Comparison of ENCODE assay signal across 15 cellular contexts in the genomic region with DNA sequence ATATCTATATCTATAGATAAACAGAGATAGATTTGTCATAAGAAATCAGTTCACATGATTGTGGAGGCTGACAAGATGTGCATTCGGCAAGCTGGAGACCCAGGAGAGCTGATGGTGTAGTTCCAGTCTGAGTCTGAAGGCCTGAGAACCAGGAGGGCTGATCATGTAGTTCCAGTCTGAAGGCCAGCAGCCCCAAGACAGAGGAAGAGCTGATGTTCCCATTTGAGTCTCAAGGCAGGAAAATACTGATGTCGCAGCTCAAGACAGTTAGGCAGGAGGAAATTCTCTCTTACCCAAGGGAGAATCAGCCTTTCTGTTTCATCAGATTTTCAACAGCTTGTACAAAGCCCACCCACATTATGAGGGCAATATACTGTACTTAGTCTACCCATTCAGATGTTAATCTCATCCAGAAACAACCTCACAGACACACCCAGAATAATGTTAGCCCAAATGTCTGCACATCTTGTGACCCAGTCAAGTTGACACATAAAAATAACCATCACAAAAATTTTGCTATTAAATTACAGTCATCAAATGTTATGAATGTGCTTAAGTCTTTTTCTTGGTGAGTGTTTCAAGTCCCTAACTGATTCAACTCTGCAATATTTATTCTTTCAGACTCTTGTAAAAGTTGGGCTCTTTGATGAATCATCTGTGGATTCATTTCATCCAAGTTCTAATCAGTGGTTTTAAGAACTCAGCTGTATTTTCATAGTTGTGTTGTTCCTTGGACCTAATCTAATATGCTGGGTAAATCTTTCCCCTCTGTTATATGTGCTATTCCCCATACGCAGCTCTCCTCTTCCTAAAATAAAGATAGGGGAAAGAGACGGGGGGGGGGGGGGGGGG. TPM values are rescaled to one million over a fixed set of nuclear protein-coding genes. Genes with fewer than 3 reads are reported as not detected.
DNase-seq lines count a peak whose midpoint lies in the region; ATAC-seq and TF ChIP-seq lines count a peak whose summit lies in the region.
"Had no signal": no experiment of that assay in that cellular context is flagged by ENCODE, and none has a peak within 500 bp of the region (broad histone marks: within the 10 kb centered on the region; RNA-seq: fewer than 3 reads in every experiment).

No MANE protein-coding gene starts in this region.

- POLR2A ChIA-PET in naive thymus-derived CD4-positive, alpha-beta T cell (lab: Charles Lee): no interaction called here

- H3K4me1 Mint-ChIP-seq in T-helper 17 cell: peaks cover 4% of the 10 kb centered on the region
- H3K4me1 Mint-ChIP-seq in naive thymus-derived CD4-positive, alpha-beta T cell: peaks cover 0 to 21% (median 0%) of the 10 kb centered on the region in 7 donors
- H3K4me1 Mint-ChIP-seq: WTC11 had no signal

- H3K36me3 ChIP-seq in heart right ventricle (no peaks in the 10 kb centered on the region), prostate gland (no peaks in the 10 kb centered on the region)
- H3K36me3 ChIP-seq in naive thymus-derived CD4-positive, alpha-beta T cell (ENCODE audit: control insufficient read depth in 2 of 3, insufficient read depth in 3 of 3, low read length in 3 of 3): no peaks in the 10 kb centered on the region

- peaks cover 3% of the 10 kb centered on the region for H3K36me3 Mint-ChIP-seq in T-helper 17 cell (ENCODE audit: low read depth)
- H3K36me3 Mint-ChIP-seq in naive thymus-derived CD4-positive, alpha-beta T cell: no peaks in the 10 kb centered on the region
- H3K36me3 Mint-ChIP-seq: CD8-positive, alpha-beta T cell; type B pancreatic cell; WTC11 had no signal

- ATAC-seq in T-helper 17 cell (no peak), heart right ventricle (peak in 7 of 8 donors; percentile 53 to 80 (median 75))
- no peak for ATAC-seq in naive thymus-derived CD4-positive, alpha-beta T cell
- ATAC-seq: CD8-positive, alpha-beta T cell; WTC11 had no signal

- H3K4me3 ChIP-seq in heart right ventricle: no peak overlapping the region
- H3K4me3 ChIP-seq in prostate gland: no peak overlapping the region
- H3K4me3 ChIP-seq in naive thymus-derived CD4-positive, alpha-beta T cell (ENCODE audit: low read length): no peak overlapping the region

- DNase-seq in A172 (ENCODE audit: low spot score): peak; percentile 29
- DNase-seq in EH (ENCODE audit: low read depth): peak; percentile 71
- no peak for DNase-seq in T-helper 17 cell
- no peak for DNase-seq in heart right ventricle
- DNase-seq in prostate gland (ENCODE audit: low spot score): no peak
- no peak for DNase-seq in naive thymus-derived CD4-positive, alpha-beta T cell
- DNase-seq in T-helper 9 cell: no peak
- DNase-seq in medulla oblongata (ENCODE audit: extremely low spot score): no peak
- DNase-seq: CD8-positive, alpha-beta T cell; effector CD4-positive, alpha-beta T cell; hypothalamus; NCI-H510A; SIG-M5 had no signal

- CTCF ChIA-PET in naive thymus-derived CD4-positive, alpha-beta T cell (lab: Charles Lee): no interaction called here

- peak overlapping the region; percentile 56 for H3K27ac Mint-ChIP-seq in T-helper 17 cell
- no peak overlapping the region for H3K27ac Mint-ChIP-seq in naive thymus-derived CD4-positive, alpha-beta T cell
- H3K27ac Mint-ChIP-seq: CD8-positive, alpha-beta T cell; type B pancreatic cell; WTC11 had no signal

- peak overlapping the region in 7 of 10 donors; percentile 28 to 65 (median 49) for H3K27ac ChIP-seq in heart right ventricle
- no peak overlapping the region for H3K27ac ChIP-seq in prostate gland
- no peak overlapping the region for H3K27ac ChIP-seq in naive thymus-derived CD4-positive, alpha-beta T cell (ENCODE audit: low read depth, low read length)

- TF ChIP-seq POLR2A in prostate gland (IDR thresholded peaks at IDR 0.05): no peak

- H3K9me3 ChIP-seq in T-helper 17 cell (ENCODE audit: control insufficient read depth, low read length, poor library complexity, severe bottlenecking): no peaks in the 10 kb centered on the region
- no peaks in the 10 kb centered on the region for H3K9me3 ChIP-seq in heart right ventricle
- H3K9me3 ChIP-seq in prostate gland: no peaks in the 10 kb centered on the region
- no peaks in the 10 kb centered on the region for H3K9me3 ChIP-seq in naive thymus-derived CD4-positive, alpha-beta T cell (ENCODE audit: control insufficient read depth in 2 of 3, low read length in 3 of 3)

- no peak overlapping the region for H3K4me3 Mint-ChIP-seq in T-helper 17 cell
- H3K4me3 Mint-ChIP-seq in naive thymus-derived CD4-positive, alpha-beta T cell: no peak overlapping the region
- H3K4me3 Mint-ChIP-seq: CD8-positive, alpha-beta T cell; type B pancreatic cell; WTC11 had no signal

- H3K27me3 Mint-ChIP-seq in T-helper 17 cell: peaks cover 33% of the 10 kb centered on the region
- H3K27me3 Mint-ChIP-seq in naive thymus-derived CD4-positive, alpha-beta T cell: peaks cover 0 to 6% (median 2%) of the 10 kb centered on the region in 5 donors

- H3K9me3 Mint-ChIP-seq in naive thymus-derived CD4-positive, alpha-beta T cell: no peaks in the 10 kb centered on the region
- H3K9me3 Mint-ChIP-seq: CD8-positive, alpha-beta T cell; type B pancreatic cell; WTC11 had no signal

- TF ChIP-seq CTCF in heart right ventricle (IDR thresholded peaks at IDR 0.05): no peak
- TF ChIP-seq CTCF in prostate gland (IDR thresholded peaks at IDR 0.05): no peak

- intact Hi-C loops in heart right ventricle (cut with DNase I): loop anchor here in 1 of 10 donors (2.0 kb wide), 1 partner anchor 20 kb away; no protein-coding TSS in a partner anchor
- intact Hi-C loops in prostate gland (cut with DNase I): no loop called here
- intact Hi-C loops in naive thymus-derived CD4-positive, alpha-beta T cell (cut with micrococcal nuclease): no loop called here

- H3K4me1 ChIP-seq in heart right ventricle: peaks cover 0 to 20% (median 12%) of the 10 kb centered on the region in 9 donors
- no peaks in the 10 kb centered on the region for H3K4me1 ChIP-seq in prostate gland (replicated peaks)
- no peaks in the 10 kb centered on the region for H3K4me1 ChIP-seq in naive thymus-derived CD4-positive, alpha-beta T cell (ENCODE audit: control insufficient read depth in 2 of 2, insufficient read depth in 2 of 2, low read length in 2 of 2)

- 56 to 58% methylated on average over 4 of the region's 4 CpGs for WGBS in heart right ventricle, 2 donors
- WGBS in prostate gland: 45% methylated on average over 4 of the region's 4 CpGs

- H3K27me3 ChIP-seq in heart right ventricle: peaks cover 0 to 3% (median 0%) of the 10 kb centered on the region in 7 donors
- no peaks in the 10 kb centered on the region for H3K27me3 ChIP-seq in prostate gland (replicated peaks; ENCODE audit: insufficient read depth)
- no peaks in the 10 kb centered on the region for H3K27me3 ChIP-seq in naive thymus-derived CD4-positive, alpha-beta T cell (ENCODE audit: control insufficient read depth in 2 of 2, insufficient read depth in 2 of 2, low read length in 2 of 2)

RNA-seq across cellular contexts. Expression of a gene that starts 22.7 kb away (rescaled TPM):
- total RNA-seq in A172 (2014; rRNA removed; shearing (Covaris generic)): 4.9 and 5.0 TPM in 2 replicates
- total RNA-seq in T-helper 17 cell: 10 to 100 TPM; 18.5 to 19.0 TPM
- 10 to 100 TPM; 10.1 to 20.3 (median 13.8) TPM for total RNA-seq in heart right ventricle
- 1 to 10 TPM; 4.1 to 5.9 TPM for polyA plus RNA-seq in heart right ventricle
- total RNA-seq in prostate gland: 10 to 100 TPM; 14.8 to 17.2 TPM
- 10 to 100 TPM; 13.8 to 24.2 (median 15.5) TPM for total RNA-seq in naive thymus-derived CD4-positive, alpha-beta T cell
- 1 to 10 TPM; 4.1 to 6.4 TPM for polyA plus RNA-seq in naive thymus-derived CD4-positive, alpha-beta T cell

Comparison
In these comparisons a context has a peak if more than half of its experiments do, and no peak if none do; other contexts are left out.
1. DNase-seq: peak in A172 (single experiment) and EH (single experiment); none in T-helper 17 cell (0 of 3), heart right ventricle (0 of 2), prostate gland (single experiment), naive thymus-derived CD4-positive, alpha-beta T cell (0 of 9), T-helper 9 cell (single experiment) and medulla oblongata (single experiment).
2. ATAC-seq: peak in heart right ventricle (7 of 8); none in T-helper 17 cell (single experiment) and naive thymus-derived CD4-positive, alpha-beta T cell (single experiment).
3. H3K27ac ChIP-seq: peak in heart right ventricle (7 of 10); none in prostate gland (0 of 2) and naive thymus-derived CD4-positive, alpha-beta T cell (single experiment).